In genomic region chr19:53431399-53432087, GRCh38 we compare ENCODE assay signal across 8 cellular contexts. TPM values are rescaled to one million over a fixed set of nuclear protein-coding genes. Genes with fewer than 3 reads are reported as not detected.
DNase-seq lines count a peak whose midpoint lies in the region; ATAC-seq, FAIRE-seq and TF ChIP-seq lines count a peak whose summit lies in the region.

Gene ZNF761 (plus strand): TSS chr19:53431984. CDS start chr19:53447269, 15,285 bp downstream.

- peaks cover 6% of the 10 kb centered on the region for H3K36me3 ChIP-seq in right atrium auricular region

- H3K27ac ChIP-seq in angular gyrus (ENCODE audit: low read depth, low read length), result peak within 1 kb of the TSS; percentile 79
- H3K27ac ChIP-seq in right atrium auricular region, result peak within 1 kb of the TSS; percentile 66 to 69

- FAIRE-seq in urothelium cell line (lab: Jason Lieb, UNC), result peak; percentile 65

- TF ChIP-seq CTCF in GM13977 (IDR thresholded peaks at IDR 0.05; ENCODE audit: extremely low read depth, insufficient read depth, missing control alignments), result peak; percentile 22
- peak in 1 of 2 donors; percentile 29 for TF ChIP-seq CTCF in right atrium auricular region (IDR thresholded peaks at IDR 0.05)

- H3K4me1 ChIP-seq in right atrium auricular region, result peaks cover 0 to 6% of the 10 kb centered on the region in 2 donors

- in situ Hi-C loops in GM13977 (cut with MboI; ENCODE audit: low pct_unique_long_range_greater_than_20kb, low sequenced_read_pairs, unreplicated experiment), result no loop called here

- no peaks in the 10 kb centered on the region for H3K27me3 ChIP-seq in right atrium auricular region

- intact Hi-C loops in T-helper 1 cell treated with Interleukin-12 subunit alpha and Interleukin-12 subunit beta and Interleukin-4 antibody, amounts not matched to agents 30 ng/mL and 1 ng/mL, for 36 hours (cut with micrococcal nuclease), result loop anchor here (1.0 to 10.0 kb wide), 12 partner anchors 36 to 904 kb away; partner anchors contain the start of genes MYADM, PRPF31, TFPT and ZNF160

- ATAC-seq in HG02852 (IDR thresholded peaks at IDR 0.05; ENCODE audit: unreplicated experiment), result peak; percentile 86

- peak within 1 kb of the TSS; percentile 65 to 69 for H3K4me3 ChIP-seq in right atrium auricular region

- no peaks in the 10 kb centered on the region for H3K9me3 ChIP-seq in right atrium auricular region

- peak; percentile 92 for DNase-seq in GM13977 (ENCODE audit: low spot score)
- peak; percentile 98 for DNase-seq in NCI-H146 (lab: John Stamatoyannopoulos, UW)
- peak; percentile 95 for DNase-seq in right atrium auricular region (ENCODE audit: low spot score)
- peak; percentile 59 for DNase-seq in pulmonary artery endothelial cell (ENCODE audit: low read depth, low spot score)
- DNase-seq in urothelium cell line (ENCODE audit: low spot score), result peak; percentile 91

RNA-seq across cellular contexts. Expression of gene ZNF761, which starts in this region (rescaled TPM):
- 11.6 and 12.7 TPM in 2 replicates for total RNA-seq in T-helper 1 cell treated with Interleukin-12 subunit alpha and Interleukin-12 subunit beta and Interleukin-4 antibody, amounts not matched to agents 30 ng/mL and 1 ng/mL, for 36 hours
- total RNA-seq in right atrium auricular region (1 to 10 TPM; 3.8 to 6.0 TPM), pulmonary artery endothelial cell (8.2 and 10.6 TPM in 2 replicates)

Comparison
In these comparisons a context has a peak if more than half of its experiments do, and no peak if none do; other contexts are left out.
1. Peak in every context shown above with its lines: DNase-seq, ATAC-seq, H3K4me3 ChIP-seq and H3K27ac ChIP-seq.